9 cellular contexts compared by ENCODE assay signal in genomic region chr14:66916421-66916820, GRCh38.
"Had no signal": no experiment of that assay in that cellular context is flagged by ENCODE, and none has a peak within 500 bp of the region (broad histone marks: within the 10 kb centered on the region; RNA-seq: fewer than 3 reads in every experiment).

No MANE protein-coding gene starts in this region.

- FAIRE-seq: H1, H54 had no signal

- H3K27ac ChIP-seq: HL-60 had no signal

- H3K27ac Mint-ChIP-seq: GM23338, HFFc6, IgD-negative memory B cell had no signal

- H3K4me1 Mint-ChIP-seq: GM23338, H9, IgD-negative memory B cell had no signal

- H3K4me2 ChIP-seq: GM23338 had no signal

- H3K4me3 ChIP-seq: GM23338 had no signal

- DNase-seq: H9, HCEC 1CT, HFFc6, KBM-7 had no signal

- H3K9me3 Mint-ChIP-seq: HFFc6 had no signal

- H3K27me3 Mint-ChIP-seq: IgD-negative memory B cell had no signal

- ATAC-seq: GM23338 had no signal

- H2AFZ ChIP-seq: GM23338 had no signal

- H3K4me3 Mint-ChIP-seq: GM23338, H9, HFFc6, IgD-negative memory B cell had no signal
